ENCODE assay signal across 8 cellular contexts in the genomic region with DNA sequence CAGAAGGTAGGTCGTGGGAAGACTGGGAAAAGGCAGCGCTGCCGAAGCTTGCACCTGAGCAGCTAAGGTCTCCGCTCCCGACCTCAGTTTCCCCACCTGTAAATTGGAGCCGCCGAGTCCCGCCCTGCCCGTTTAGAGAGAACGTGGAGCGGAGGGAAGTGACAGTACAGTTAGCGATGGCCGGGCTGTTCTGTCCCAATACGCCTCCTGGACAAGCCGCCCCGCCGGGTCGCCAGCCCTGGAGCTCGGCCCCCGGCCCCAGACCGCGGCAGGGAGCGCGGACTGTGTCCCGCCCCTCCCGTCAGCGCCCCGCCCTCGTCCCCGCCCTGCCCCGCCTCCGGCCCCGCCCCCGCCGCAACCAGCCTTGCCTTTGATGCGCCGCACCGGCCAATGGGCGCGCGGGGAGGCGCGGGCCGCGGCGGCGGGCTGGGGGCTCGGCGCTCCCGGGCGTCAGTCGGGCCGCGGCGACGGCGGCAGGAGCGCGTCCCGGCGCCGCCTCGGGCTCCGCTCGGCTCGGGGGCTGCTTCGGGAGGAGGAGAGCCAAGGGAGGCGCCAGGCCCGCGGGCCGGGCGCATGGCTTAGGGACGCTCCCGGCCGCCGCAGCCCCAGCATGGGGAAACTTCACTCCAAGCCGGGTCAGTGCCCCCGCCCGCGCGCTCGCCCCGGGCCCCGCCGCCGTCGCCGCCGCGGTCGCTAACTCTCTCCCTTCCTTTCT.
A peak's percentile ranks its signal among the peaks of the same experiment; 100 is the strongest.
DNase-seq lines count a peak whose midpoint lies in the region; ATAC-seq and TF ChIP-seq lines count a peak whose summit lies in the region.

NKD1 (plus strand) TSS at position 453 of the 715 bp plus-strand sequence; CDS start at position 611, 158 bp downstream.

- no peaks in the 10 kb centered on the region for H3K36me3 ChIP-seq in mucosa of stomach (ENCODE audit: control insufficient read depth, insufficient read depth, low read length)

- peak; percentile 89 for ATAC-seq in HG03045 (IDR thresholded peaks at IDR 0.05; ENCODE audit: unreplicated experiment)

- peak within 1 kb of the TSS; percentile 22 for H3K9ac ChIP-seq in mucosa of stomach (ENCODE audit: low read length)

- no peak for TF ChIP-seq POLR2A in erythroblast (IDR thresholded peaks at IDR 0.05; ENCODE audit: low read length)

- peaks cover 20% of the 10 kb centered on the region for H3K27me3 ChIP-seq in mucosa of stomach (ENCODE audit: control insufficient read depth, insufficient read depth, low read length)

- H3K4me1 ChIP-seq in mucosa of stomach (ENCODE audit: control insufficient read depth, insufficient read depth, low read length), result no peaks in the 10 kb centered on the region

- DNase-seq in NCI-H82 (lab: John Stamatoyannopoulos, UW) (peak; percentile 77), NCI-H82 treated with DMSO at 0.1 percent for 48 hours (lab: John Stamatoyannopoulos, UW; ENCODE audit: unreplicated experiment) (no peak), NCI-H748 (lab: John Stamatoyannopoulos, UW; ENCODE audit: unreplicated experiment) (peak; percentile 70), erythroblast (lab: John Stamatoyannopoulos, UW) (peak; percentile 59 to 73)
- peak; percentile 69 for DNase-seq in activated CD8-positive, alpha-beta memory T cell treated with anti-CD3 and anti-CD28 coated beads, Interleukin-2, amount 50 U/mL, for 4 hours
- DNase-seq in stimulated activated CD8-positive, alpha-beta memory T cell treated with anti-CD3 and anti-CD28 coated beads, Interleukin-4, amount 100 ng/mL, for 48 hours, result peak; percentile 76

- no peaks in the 10 kb centered on the region for H3K9me3 ChIP-seq in mucosa of stomach (ENCODE audit: control insufficient read depth, low read length)

- H3K4me3 ChIP-seq in mucosa of stomach (ENCODE audit: low read length), result peak within 1 kb of the TSS; percentile 4
